Comparison of ENCODE assay signal across 8 cellular contexts in the genomic region with DNA sequence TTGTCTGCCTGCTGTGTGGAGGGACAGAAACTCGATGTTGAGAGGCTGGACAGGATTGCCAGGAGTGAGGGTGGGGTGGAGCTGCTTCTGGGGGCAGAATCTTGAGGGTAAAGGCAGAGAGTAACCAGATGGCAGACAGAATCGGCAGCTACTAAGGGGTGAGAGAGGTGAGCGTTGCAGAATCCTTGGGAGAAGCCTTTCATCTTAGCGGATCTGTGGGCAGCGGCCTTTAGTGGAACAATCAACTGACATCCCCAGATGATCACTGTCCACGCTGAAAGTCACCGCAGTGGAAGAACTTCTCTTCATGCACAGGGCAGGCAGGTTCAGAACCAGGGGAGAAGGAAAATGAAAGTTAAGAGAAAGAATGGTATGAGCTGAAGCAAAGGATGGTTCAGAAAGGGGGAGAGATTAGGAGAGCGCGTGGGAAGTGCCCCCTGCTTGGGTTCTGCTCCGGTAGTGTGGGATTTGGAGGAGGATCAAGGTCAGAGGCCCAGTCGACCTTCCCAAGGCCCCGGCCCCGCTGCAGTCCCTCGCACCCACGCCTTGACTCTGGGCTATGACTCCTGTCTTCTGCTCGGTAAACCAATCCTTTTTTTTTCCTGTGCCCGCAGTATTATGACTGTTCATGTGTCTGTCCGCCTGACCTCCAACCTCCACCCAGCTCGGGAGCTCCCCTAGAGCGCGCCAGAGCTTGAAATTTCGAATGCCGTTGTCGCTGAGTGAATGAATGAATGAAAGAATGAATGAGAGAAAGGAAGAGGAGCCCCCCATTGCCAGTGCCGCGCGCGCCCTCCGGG. TPM values are rescaled to one million over a fixed set of nuclear protein-coding genes. Genes with fewer than 3 reads are reported as not detected.
DNase-seq lines count a peak whose midpoint lies in the region; ATAC-seq and TF ChIP-seq lines count a peak whose summit lies in the region.

No MANE protein-coding gene starts in this region.

- intact Hi-C loops in breast epithelium (cut with DNase I; ENCODE audit: low total_unique reads) (no loop called here), right lobe of liver (cut with DNase I) (loop anchor here in 1 of 2 donors (10.0 kb wide), 1 partner anchor 322 kb away; a partner anchor contains a TSS)

- H3K9ac ChIP-seq in DND-41 (ENCODE audit: low read depth, low read length) = peak overlapping the region; percentile 70

- TF ChIP-seq CTCF in DND-41 (IDR thresholded peaks at IDR 0.05; ENCODE audit: borderline replicate concordance, extremely low read depth, low read length, poor library complexity, severe bottlenecking) (no peak), breast epithelium (IDR thresholded peaks at IDR 0.05) (no peak), right lobe of liver (IDR thresholded peaks at IDR 0.05) (no peak)

- H3K4me3 ChIP-seq in DND-41 (ENCODE audit: low read depth in 1 of 2, low read length in 2 of 2) (peak overlapping the region; percentile 66 to 80; a peak in 3 of 4 replicates), breast epithelium (peak overlapping the region; percentile 81 to 87 (median 82)), right lobe of liver (peak overlapping the region; percentile 71 to 94 (median 81)), thymus (ENCODE audit: low read length) (peak overlapping the region; percentile 90)

- TF ChIP-seq POLR2A in breast epithelium (IDR thresholded peaks at IDR 0.05) (no peak), right lobe of liver (IDR thresholded peaks at IDR 0.05) (no peak)

- H4K20me1 ChIP-seq in DND-41 (ENCODE audit: insufficient read depth, low read length) = no peaks in the 10 kb centered on the region

- H3K4me1 ChIP-seq in DND-41 (ENCODE audit: insufficient read depth, low read length) (peaks cover 27% of the 10 kb centered on the region), breast epithelium (peaks cover 8 to 9% of the 10 kb centered on the region in 2 donors), right lobe of liver (peaks cover 0 to 7% (median 3%) of the 10 kb centered on the region in 4 donors), thymus (ENCODE audit: control insufficient read depth, insufficient read depth, low read length) (peaks cover 10% of the 10 kb centered on the region)

- DNase-seq in DND-41 (no peak), M059J (ENCODE audit: low read depth) (peak; percentile 45), breast epithelium (ENCODE audit: low spot score in 2 of 2) (no peak), right lobe of liver (no peak), NCI-H774 (lab: John Stamatoyannopoulos, UW) (no peak)

- peak overlapping the region; percentile 82 for H2AFZ ChIP-seq in DND-41 (ENCODE audit: low read depth, low read length)

- peak; percentile 10; the same call in 2 of the 3 replicates for ATAC-seq in DND-41 (ENCODE audit: insufficient read depth, low read depth)
- peak; percentile 30 for ATAC-seq in GM21390 (IDR thresholded peaks at IDR 0.05; ENCODE audit: unreplicated experiment)
- ATAC-seq in right lobe of liver = peak; percentile 25 to 35 (median 32)
- ATAC-seq in HG03139 (IDR thresholded peaks at IDR 0.05; ENCODE audit: unreplicated experiment) = no peak

- H3K9me3 ChIP-seq in DND-41 (ENCODE audit: insufficient read depth, low read length, severe bottlenecking) (no peaks in the 10 kb centered on the region), breast epithelium (no peaks in the 10 kb centered on the region), right lobe of liver (no peaks in the 10 kb centered on the region), thymus (ENCODE audit: control insufficient read depth) (no peaks in the 10 kb centered on the region)

- no peaks in the 10 kb centered on the region for H3K27me3 ChIP-seq in DND-41 (ENCODE audit: insufficient read depth, low read length, poor library complexity)
- H3K27me3 ChIP-seq in breast epithelium = no peaks in the 10 kb centered on the region
- H3K27me3 ChIP-seq in right lobe of liver = no peaks in the 10 kb centered on the region
- H3K27me3 ChIP-seq in thymus (ENCODE audit: control insufficient read depth, insufficient read depth) = no peaks in the 10 kb centered on the region

- peak overlapping the region; percentile 82 for H3K4me2 ChIP-seq in DND-41 (ENCODE audit: insufficient read depth, low read length)

- peak overlapping the region; percentile 59 for H3K27ac ChIP-seq in DND-41 (ENCODE audit: low read length)
- H3K27ac ChIP-seq in breast epithelium = peak overlapping the region; percentile 68 to 71
- H3K27ac ChIP-seq in right lobe of liver = peak overlapping the region in 2 of 3 donors; percentile 34 to 48
- no peak overlapping the region for H3K27ac ChIP-seq in thymus (ENCODE audit: low read depth)

- WGBS in right lobe of liver (ENCODE audit: insufficient coverage, low coverage, low lambda C conversion rate, missing lambda C conversion rate) = 10% methylated on average over 22 of the region's 29 CpGs
- 13% methylated on average over 29 of the region's 29 CpGs for WGBS in thymus

- H3K36me3 ChIP-seq in DND-41 (ENCODE audit: insufficient read depth, low read length) (peaks cover 21% of the 10 kb centered on the region), breast epithelium (no peaks in the 10 kb centered on the region), right lobe of liver (peaks cover 0 to 4% (median 0%) of the 10 kb centered on the region in 4 donors), thymus (ENCODE audit: control insufficient read depth, insufficient read depth) (peaks cover 12% of the 10 kb centered on the region)

- H3K79me2 ChIP-seq in DND-41 (ENCODE audit: insufficient read depth, low read length) = peaks cover 18% of the 10 kb centered on the region

RNA-seq across cellular contexts. Expression of a gene that starts 0.6 kb away (rescaled TPM):
- total RNA-seq in M059J (2014; rRNA removed; shearing (Covaris generic)) = 148 and 253 TPM in 2 replicates
- total RNA-seq in breast epithelium = 10 to 100 TPM; 27.1 to 42.6 (median 30.2) TPM
- total RNA-seq in right lobe of liver = 10 to 100 TPM; 14.6 to 58.6 (median 16.0) TPM
- 34.4 TPM for polyA plus RNA-seq in thymus

RNA-seq across cellular contexts. Expression of a gene that starts 31.6 kb away (rescaled TPM):
- total RNA-seq in M059J (2014; rRNA removed; shearing (Covaris generic)) = 206 and 218 TPM in 2 replicates
- total RNA-seq in breast epithelium = 100 to 1,000 TPM in 1 of 3 donors, 10 to 100 TPM in 2; 87.8 to 107 (median 98.4) TPM
- total RNA-seq in right lobe of liver = 10 to 100 TPM; 29.8 to 48.0 (median 32.9) TPM
- 68.4 TPM for polyA plus RNA-seq in thymus

RNA-seq across cellular contexts. Expression of a gene that starts 51.3 kb away (rescaled TPM):
- 60.5 and 73.4 TPM in 2 replicates for total RNA-seq in M059J (2014; rRNA removed; shearing (Covaris generic))
- total RNA-seq in breast epithelium (100 to 1,000 TPM in 1 of 3 donors, 10 to 100 TPM in 2; 41.6 to 100 (median 56.7) TPM), right lobe of liver (1 to 10 TPM in 5 of 6 experiments, under 1 TPM in 1; 0.31 to 7.4 (median 2.0) TPM)
- polyA plus RNA-seq in thymus = 47.0 TPM
